ENCODE assay signal across 8 cellular contexts in the genomic region with DNA sequence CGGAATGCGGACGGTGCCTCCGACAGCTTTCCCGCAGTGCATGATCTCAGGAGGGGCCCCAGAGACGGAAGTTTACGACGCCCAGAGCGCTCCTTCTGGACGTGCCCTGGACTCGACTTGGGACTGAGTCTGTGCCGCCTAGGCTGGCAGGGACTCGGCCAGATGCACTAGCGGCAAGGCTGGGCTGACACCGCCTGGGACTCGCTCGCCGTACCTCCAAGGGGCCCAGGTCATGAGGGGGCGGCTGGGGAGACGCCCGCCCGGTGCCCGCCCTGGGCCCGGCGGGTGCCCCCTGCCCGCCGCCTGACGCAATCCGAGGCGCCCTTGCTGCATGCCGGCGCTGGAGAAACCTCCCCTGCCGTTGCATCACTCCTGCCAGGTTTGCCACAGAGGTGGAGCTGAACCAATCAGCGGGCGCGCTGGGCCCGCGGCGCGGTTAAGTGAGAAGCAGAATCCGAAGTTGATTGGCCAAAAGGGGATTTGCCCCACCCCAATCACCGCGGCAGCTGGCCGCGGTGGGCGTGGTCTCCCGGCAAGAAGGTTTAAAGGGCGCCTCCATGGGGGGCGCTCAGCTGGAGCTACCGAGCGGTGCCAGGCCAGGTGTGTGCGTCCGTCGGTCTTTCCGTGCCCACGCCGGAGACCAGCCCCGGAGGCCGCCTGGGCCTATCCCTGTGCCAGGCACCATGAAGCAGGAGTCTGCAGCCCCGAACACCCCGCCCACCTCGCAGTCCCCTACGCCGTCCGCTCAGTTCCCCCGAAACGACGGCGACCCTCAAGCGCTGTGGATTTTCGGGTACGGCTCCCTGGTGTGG. TPM values are rescaled to one million over a fixed set of nuclear protein-coding genes. Genes with fewer than 3 reads are reported as not detected.
DNase-seq lines count a peak whose midpoint lies in the region; ATAC-seq and TF ChIP-seq lines count a peak whose summit lies in the region.

A gene with protein sequence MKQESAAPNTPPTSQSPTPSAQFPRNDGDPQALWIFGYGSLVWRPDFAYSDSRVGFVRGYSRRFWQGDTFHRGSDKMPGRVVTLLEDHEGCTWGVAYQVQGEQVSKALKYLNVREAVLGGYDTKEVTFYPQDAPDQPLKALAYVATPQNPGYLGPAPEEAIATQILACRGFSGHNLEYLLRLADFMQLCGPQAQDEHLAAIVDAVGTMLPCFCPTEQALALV (plus strand): TSS at position 571 of the 812 bp plus-strand sequence. CDS start 113 bp downstream, at position 684.

- no peaks in the 10 kb centered on the region for H3K9me2 ChIP-seq in PC-3 (replicated peaks; ENCODE audit: low read length)

- H4K20me1 ChIP-seq in IMR-90 (ENCODE audit: insufficient read depth, low read length) (peaks cover 47% of the 10 kb centered on the region), PC-3 (ENCODE audit: low read length) (no peaks in the 10 kb centered on the region)

- H3K79me1 ChIP-seq in IMR-90 (ENCODE audit: low read depth in 1 of 2, low read length in 2 of 2): peaks cover 18 to 59% of the 10 kb centered on the region in 2 experiments

- WGBS in IMR-90 (ENCODE audit: extremely low coverage in 2 of 2, insufficient read length in 1 of 2), 2 experiments: 1% methylated on average over 50 of the region's 72 CpGs; no CpG with 5 or more reads in 1 of the 2 experiments
- WGBS in esophagus muscularis mucosa: 0% methylated on average over 13 of the region's 72 CpGs

- TF ChIP-seq EP300 in esophagus muscularis mucosa (IDR thresholded peaks at IDR 0.05): no peak

- no peak for TF ChIP-seq CTCF in IMR-90 (conservative IDR thresholded peaks at IDR 0.05; ENCODE audit: low read depth, low read length)
- TF ChIP-seq CTCF in PC-3 (conservative IDR thresholded peaks at IDR 0.05; ENCODE audit: low read depth, low read length): no peak
- TF ChIP-seq CTCF in esophagus muscularis mucosa (IDR thresholded peaks at IDR 0.05): no peak

- H3K9ac ChIP-seq in IMR-90 (ENCODE audit: low read depth, low read length): peak within 1 kb of the TSS; percentile 84
- peak within 1 kb of the TSS; percentile 74 for H3K9ac ChIP-seq in PC-3 (ENCODE audit: low read length)

- peak within 1 kb of the TSS; percentile 87 for H4K5ac ChIP-seq in IMR-90 (ENCODE audit: low read depth, low read length)

- H3K4ac ChIP-seq in IMR-90 (ENCODE audit: low read depth, low read length): peak within 1 kb of the TSS; percentile 98

- H3K4me2 ChIP-seq in IMR-90 (ENCODE audit: low read depth, low read length) (peak within 1 kb of the TSS; percentile 85), PC-3 (ENCODE audit: low read length) (peak within 1 kb of the TSS; percentile 95)

- peak within 1 kb of the TSS; percentile 98 for H3K23ac ChIP-seq in IMR-90 (ENCODE audit: low read depth, low read length)

- H4K91ac ChIP-seq in IMR-90 (ENCODE audit: insufficient read depth, low read depth, low read length): peak within 1 kb of the TSS; percentile 99

- peak within 1 kb of the TSS; percentile 91 for H2BK120ac ChIP-seq in IMR-90 (ENCODE audit: low read depth, low read length)

- peak within 1 kb of the TSS; percentile 96 for H2AFZ ChIP-seq in IMR-90 (replicated peaks; ENCODE audit: low read length, poor library complexity)
- peak within 1 kb of the TSS; percentile 89 for H2AFZ ChIP-seq in PC-3 (ENCODE audit: low read length)

- peak; percentile 10 for TF ChIP-seq RAD21 in IMR-90 (IDR thresholded peaks at IDR 0.05; ENCODE audit: low read length)

- peak within 1 kb of the TSS; percentile 96 for H3K27ac ChIP-seq in IMR-90 (ENCODE audit: insufficient read depth, low read length)
- peak within 1 kb of the TSS; percentile 35 for H3K27ac ChIP-seq in PC-3 (ENCODE audit: low read length)
- H3K27ac ChIP-seq in esophagus muscularis mucosa (replicated peaks in 1 of 4): peak within 1 kb of the TSS; percentile 80 to 87 (median 85)

- H3K18ac ChIP-seq in IMR-90 (ENCODE audit: low read depth, low read length): peak within 1 kb of the TSS; percentile 81

- in situ Hi-C loops in IMR-90 (cut with MboI; ENCODE audit: low sequenced_read_pairs): no loop called here

- H3K4me1 ChIP-seq in IMR-90 (ENCODE audit: control insufficient read depth, insufficient read depth, low read length) (peaks cover 31% of the 10 kb centered on the region), PC-3 (ENCODE audit: insufficient read depth, low read length) (peaks cover 16% of the 10 kb centered on the region), esophagus muscularis mucosa (peaks cover 30 to 45% (median 42%) of the 10 kb centered on the region in 4 donors)

- BruUV-seq in IMR-90 (replicated peaks; lab: Mats Ljungman, UMichigan) (no TSS peak), PC-3 (replicated peaks; lab: Mats Ljungman, UMichigan) (no TSS peak)

- CTCF ChIA-PET in IMR-90 (lab: Yijun Ruan, JAX) (interaction anchor here (2.7 to 4.6 kb wide), 2 partner anchors 11 to 65 kb away, joined by 11 to 23 read pairs; no protein-coding TSS in a partner anchor), PC-3 (lab: Charles Lee) (interaction anchor here (0.7 to 1.3 kb wide), 2 partner anchors 12 to 72 kb away, joined by 3 to 10 read pairs; no protein-coding TSS in a partner anchor)

- peak within 1 kb of the TSS; percentile 96 for H2AK5ac ChIP-seq in IMR-90 (ENCODE audit: low read depth, low read length)

- peak within 1 kb of the TSS; percentile 27 for H2BK20ac ChIP-seq in IMR-90 (ENCODE audit: low read depth, low read length)

- H3K14ac ChIP-seq in IMR-90 (replicated peaks; ENCODE audit: low read depth, low read length): peak within 1 kb of the TSS; percentile 87

- TF ChIP-seq POLR2A in IMR-90 (IDR thresholded peaks at IDR 0.05; ENCODE audit: low read depth, low read length): peak; percentile 97
- peak; percentile 22 for TF ChIP-seq POLR2A in esophagus muscularis mucosa (IDR thresholded peaks at IDR 0.05; ENCODE audit: low read depth)

- H3K27me3 ChIP-seq in IMR-90 (ENCODE audit: control insufficient read depth, insufficient read depth, low read length) (no peaks in the 10 kb centered on the region), PC-3 (ENCODE audit: low read length) (no peaks in the 10 kb centered on the region), esophagus muscularis mucosa (no peaks in the 10 kb centered on the region)

- peaks cover 32% of the 10 kb centered on the region for H3K9me1 ChIP-seq in IMR-90 (ENCODE audit: insufficient read depth, low read length)

- peak; percentile 48 for DNase-seq in DMS153 treated with DMSO at 0.1 percent for 48 hours (lab: John Stamatoyannopoulos, UW; ENCODE audit: unreplicated experiment)
- peak; percentile 96 for DNase-seq in IMR-90
- peak; percentile 97 for DNase-seq in PC-3
- peak; percentile 94 for DNase-seq in activated T-cell treated with anti-CD3 and anti-CD28 coated beads, Interleukin-2, amount 50 U/mL, for 1 hour
- peak; percentile 98 for DNase-seq in esophagus muscularis mucosa (ENCODE audit: extremely low spot score)
- peak; percentile 96 for DNase-seq in myocyte (ENCODE audit: low read depth)
- peak; percentile 95 for DNase-seq in stimulated activated CD8-positive, alpha-beta memory T cell treated with anti-CD3 and anti-CD28 coated beads, Interleukin-7, amount 100 ng/mL, for 4 hours (ENCODE audit: low read depth in 2 of 2)

- peak within 1 kb of the TSS; percentile 78 to 98 for H4K8ac ChIP-seq in IMR-90 (ENCODE audit: low read depth in 2 of 2, low read length in 2 of 2)

- H2BK5ac ChIP-seq in IMR-90 (ENCODE audit: low read depth, low read length, poor library complexity, severe bottlenecking): peak within 1 kb of the TSS; percentile 99

- H3K36me3 ChIP-seq in IMR-90 (ENCODE audit: control insufficient read depth, insufficient read depth, low read length): peaks cover 28% of the 10 kb centered on the region
- no peaks in the 10 kb centered on the region for H3K36me3 ChIP-seq in PC-3 (ENCODE audit: low read depth, low read length)
- H3K36me3 ChIP-seq in esophagus muscularis mucosa: no peaks in the 10 kb centered on the region

- no peaks in the 10 kb centered on the region for H3F3A ChIP-seq in PC-3 (ENCODE audit: low read length, unreplicated experiment)

- ATAC-seq in GM21529 (IDR thresholded peaks at IDR 0.05; ENCODE audit: unreplicated experiment): peak; percentile 94
- peak; percentile 91 for ATAC-seq in IMR-90 (ENCODE audit: low read depth)
- peak; percentile 91 for ATAC-seq in PC-3

- no peaks in the 10 kb centered on the region for H3K79me2 ChIP-seq in PC-3 (ENCODE audit: low read length)

- peak within 1 kb of the TSS; percentile 99 for H2AK9ac ChIP-seq in IMR-90 (replicated peaks; ENCODE audit: low read depth, low read length, poor library complexity)

- no peaks in the 10 kb centered on the region for H3K9me3 ChIP-seq in IMR-90 (ENCODE audit: control insufficient read depth, insufficient read depth, low read length)
- H3K9me3 ChIP-seq in PC-3 (ENCODE audit: low read length): no peaks in the 10 kb centered on the region
- H3K9me3 ChIP-seq in esophagus muscularis mucosa: no peaks in the 10 kb centered on the region

- intact Hi-C loops in IMR-90 (cut with micrococcal nuclease) (loop anchor here (2.0 to 5.0 kb wide), 2 partner anchors 30 to 64 kb away; no protein-coding TSS in a partner anchor), PC-3 (cut with micrococcal nuclease) (loop anchor here (1.0 to 5.0 kb wide), 2 partner anchors 44 to 47 kb away; no protein-coding TSS in a partner anchor), esophagus muscularis mucosa (cut with DNase I) (no loop called here)

- H3K4me3 ChIP-seq in IMR-90 (ENCODE audit: insufficient read depth, low read depth, low read length) (peak within 1 kb of the TSS; percentile 70), PC-3 (ENCODE audit: low read length) (peak within 1 kb of the TSS; percentile 79), esophagus muscularis mucosa (peak within 1 kb of the TSS; percentile 68 to 76 (median 73))

- peak within 1 kb of the TSS; percentile 69 for H3K56ac ChIP-seq in IMR-90 (ENCODE audit: extremely low read depth, insufficient read depth, low read length)

- H2BK15ac ChIP-seq in IMR-90 (ENCODE audit: low read depth, low read length): peak within 1 kb of the TSS; percentile 63; the same call in 2 of the 3 replicates

- dilution Hi-C loops in IMR-90 (cut with HindIII; ENCODE audit: low sequenced_read_pairs, unreplicated experiment): no loop called here

- POLR2A ChIA-PET in IMR-90 (lab: Charles Lee; ENCODE audit: unreplicated experiment) (interaction anchor here (0.6 to 1.4 kb wide), 7 partner anchors 11 to 378 kb away, joined by 3 to 6 read pairs (median 4); no protein-coding TSS in a partner anchor), PC-3 (lab: Charles Lee; ENCODE audit: unreplicated experiment) (interaction anchor here (0.5 to 0.9 kb wide), 6 partner anchors 12 to 1800 kb away, joined by 3 to 21 read pairs (median 6); no protein-coding TSS in a partner anchor)

TF ChIP-seq in IMR-90, 13 proteins besides CTCF, POLR2A, EP300 and RAD21 (continues in another document):
- TF ChIP-seq BHLHE40 (IDR thresholded peaks at IDR 0.05; ENCODE audit: low read depth, low read length) (no peak), SMC3 (IDR thresholded peaks at IDR 0.05; ENCODE audit: low read depth, low read length) (no peak), CEBPB (IDR thresholded peaks at IDR 0.05; ENCODE audit: low read depth, low read length) (peak; percentile 100)

RNA-seq across cellular contexts. Expression of the gene that starts here (rescaled TPM):
- total RNA-seq in IMR-90 (2012; rRNA removed) (41.9 and 51.3 TPM in 2 replicates), PC-3 (2014; rRNA removed) (6.2 and 13.3 TPM in 2 replicates), esophagus muscularis mucosa (1 to 10 TPM in 3 of 4 donors, under 1 TPM in 1; 0.66 to 3.6 (median 1.3) TPM), myocyte (5.5 and 10.4 TPM in 2 replicates)
- polyA plus RNA-seq in IMR-90 (2012; rRNA removed): 72.5 and 77.8 TPM in 2 replicates
- polyA plus RNA-seq in IMR-90 (2012; cell fraction: cytosol; rRNA removed): 40.3 and 108 TPM in 2 replicates
- polyA plus RNA-seq in IMR-90 (2012; cell fraction: nucleus; rRNA removed; ENCODE audit: low replicate concordance): 31.6 and 74.8 TPM in 2 replicates
- 64.2 TPM for polyA plus RNA-seq in myocyte (2012)

Comparison
In these comparisons a context has a peak if more than half of its experiments do, and no peak if none do; other contexts are left out.
1. Peak in every context shown above with its lines: DNase-seq, ATAC-seq, H3K4me3 ChIP-seq and H3K27ac ChIP-seq.
2. DNase-seq: peak in every context shown above with its lines; median percentile 98 in esophagus muscularis mucosa; 97 in PC-3; 96 in IMR-90; 96 in myocyte; 95 in stimulated activated CD8-positive, alpha-beta memory T cell treated with anti-CD3 and anti-CD28 coated beads, Interleukin-7, amount 100 ng/mL, for 4 hours; 94 in activated T-cell treated with anti-CD3 and anti-CD28 coated beads, Interleukin-2, amount 50 U/mL, for 1 hour; 48 in DMS153 treated with DMSO at 0.1 percent for 48 hours.
3. H3K27ac ChIP-seq: peak in every context shown above with its lines; median percentile 96 in IMR-90; 85 in esophagus muscularis mucosa; 35 in PC-3.